Comparison of ENCODE assay signal across 8 cellular contexts in genomic region chr7:18590744-18591340, GRCh38.
DNase-seq lines count a peak whose midpoint lies in the region; ATAC-seq and TF ChIP-seq lines count a peak whose summit lies in the region.

No MANE protein-coding gene starts in this region.

- peaks cover 2% of the 10 kb centered on the region for H3K27me3 Mint-ChIP-seq in activated CD4-positive, alpha-beta T cell treated with anti-CD3 and anti-CD28 coated beads, Interleukin-2, amount 10 ng/mL, durations not matched to agents 24 days and 14 days

- peak; percentile 45 for TF ChIP-seq CTCF in GM06990 (IDR thresholded peaks at IDR 0.05; ENCODE audit: insufficient read depth, low read length, poor library complexity, severe bottlenecking)

- no peaks in the 10 kb centered on the region for H3K36me3 Mint-ChIP-seq in activated CD4-positive, alpha-beta T cell treated with anti-CD3 and anti-CD28 coated beads, Interleukin-2, amount 10 ng/mL, durations not matched to agents 24 days and 14 days (ENCODE audit: low read depth)

- peaks cover 5% of the 10 kb centered on the region for H3K36me3 ChIP-seq in GM06990 (ENCODE audit: control insufficient read depth, insufficient read depth, low read length)

- H3K9me3 Mint-ChIP-seq in activated CD4-positive, alpha-beta T cell treated with anti-CD3 and anti-CD28 coated beads, Interleukin-2, amount 10 ng/mL, durations not matched to agents 24 days and 14 days = no peaks in the 10 kb centered on the region

- no peaks in the 10 kb centered on the region for H3K27me3 ChIP-seq in GM06990 (replicated peaks; ENCODE audit: control insufficient read depth, insufficient read depth, low read length)

- intact Hi-C loops in activated CD4-positive, alpha-beta T cell treated with anti-CD3 and anti-CD28 coated beads, Interleukin-2, amount 10 ng/mL, durations not matched to agents 24 days and 14 days (cut with micrococcal nuclease) = loop anchor here (1.0 to 10.0 kb wide), 4 partner anchors 48 to 1076 kb away; no protein-coding TSS in a partner anchor

- H3K4me3 Mint-ChIP-seq in activated CD4-positive, alpha-beta T cell treated with anti-CD3 and anti-CD28 coated beads, Interleukin-2, amount 10 ng/mL, durations not matched to agents 24 days and 14 days = no peak overlapping the region

- H3K4me3 ChIP-seq in GM06990 (replicated peaks; ENCODE audit: low read depth, low read length) = no peak overlapping the region

- no peak for ATAC-seq in HG02759 (IDR thresholded peaks at IDR 0.05; ENCODE audit: unreplicated experiment)
- no peak for ATAC-seq in HG03342 (IDR thresholded peaks at IDR 0.05; ENCODE audit: unreplicated experiment)
- ATAC-seq in HG02678 (IDR thresholded peaks at IDR 0.05; ENCODE audit: unreplicated experiment) = no peak

- H3K4me1 Mint-ChIP-seq in activated CD4-positive, alpha-beta T cell treated with anti-CD3 and anti-CD28 coated beads, Interleukin-2, amount 10 ng/mL, durations not matched to agents 24 days and 14 days = no peaks in the 10 kb centered on the region

- DNase-seq in GM06990 (ENCODE audit: extremely low read depth, insufficient read length) (no peak), NCI-H1105 treated with DMSO at 0.1 percent for 48 hours (lab: John Stamatoyannopoulos, UW) (peak; percentile 54), cerebellar cortex (ENCODE audit: low spot score) (peak; percentile 51), myocyte (ENCODE audit: low read depth) (peak; percentile 74)
- DNase-seq in activated CD4-positive, alpha-beta T cell treated with anti-CD3 and anti-CD28 coated beads, Interleukin-2, amount 10 ng/mL, durations not matched to agents 24 days and 14 days = no peak

- H3K27ac Mint-ChIP-seq in activated CD4-positive, alpha-beta T cell treated with anti-CD3 and anti-CD28 coated beads, Interleukin-2, amount 10 ng/mL, durations not matched to agents 24 days and 14 days = no peak overlapping the region

Comparison
In these comparisons a context has a peak if more than half of its experiments do, and no peak if none do; other contexts are left out.
1. DNase-seq: peak in NCI-H1105 treated with DMSO at 0.1 percent for 48 hours (single experiment), cerebellar cortex (single experiment) and myocyte (single experiment); none in GM06990 (single experiment) and activated CD4-positive, alpha-beta T cell treated with anti-CD3 and anti-CD28 coated beads, Interleukin-2, amount 10 ng/mL, durations not matched to agents 24 days and 14 days (single experiment).